ENCODE assay signal across 10 cellular contexts in the genomic region with DNA sequence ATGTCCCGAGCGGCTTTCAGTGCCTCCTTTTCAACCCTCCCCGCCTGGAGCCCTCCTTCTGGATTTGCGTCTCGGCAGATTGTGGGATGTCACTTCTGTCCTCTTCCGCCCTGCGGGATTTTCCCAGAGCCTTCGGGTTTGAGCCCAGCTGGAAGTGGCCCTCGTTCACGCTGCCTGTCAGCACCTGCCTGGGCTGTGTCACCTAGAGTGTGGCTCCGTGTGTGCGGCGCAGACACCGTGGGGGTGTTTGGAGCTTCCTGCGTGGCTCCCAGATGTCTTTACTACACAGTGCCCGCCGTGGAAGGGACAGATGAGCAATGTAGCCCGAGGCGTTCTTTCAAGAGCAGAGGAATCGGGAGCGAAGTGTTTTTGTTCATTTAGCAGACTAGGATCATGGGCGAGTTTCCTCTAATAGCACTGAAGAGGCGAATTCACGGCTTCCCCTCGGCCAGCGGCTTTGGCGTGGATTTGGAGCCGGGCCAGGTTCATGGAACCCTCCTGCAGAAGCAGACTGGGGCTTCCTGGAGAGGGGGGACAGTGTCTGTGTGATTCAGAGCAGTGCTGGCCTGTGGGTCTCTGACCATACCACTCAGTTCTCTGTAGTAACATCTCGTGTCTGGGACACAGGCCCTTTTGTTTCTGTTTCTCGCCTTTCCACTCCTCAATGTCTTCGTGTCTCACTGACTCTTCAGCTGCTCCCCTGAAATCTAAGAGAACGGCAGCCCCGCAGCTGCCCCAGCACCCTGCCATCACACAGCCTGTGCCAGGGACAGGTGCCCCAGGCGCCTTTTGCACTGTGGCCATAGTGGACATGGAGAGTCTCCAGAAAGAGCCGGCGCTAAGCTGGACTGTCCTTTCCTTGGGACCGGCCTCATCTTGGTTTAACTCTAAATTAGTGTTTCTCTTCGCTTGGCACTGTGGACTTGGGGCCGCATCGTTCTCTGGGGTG.
A peak's percentile ranks its signal among the peaks of the same experiment; 100 is the strongest.
DNase-seq lines count a peak whose midpoint lies in the region; ATAC-seq, FAIRE-seq and TF ChIP-seq lines count a peak whose summit lies in the region.
"Had no signal": no experiment of that assay in that cellular context is flagged by ENCODE, and none has a peak within 500 bp of the region (broad histone marks: within the 10 kb centered on the region; RNA-seq: fewer than 3 reads in every experiment).

No MANE protein-coding gene starts in this region.

- no peak for TF ChIP-seq RAD21 in IMR-90 (IDR thresholded peaks at IDR 0.05; ENCODE audit: low read length)

- WGBS in IMR-90 (ENCODE audit: extremely low coverage in 2 of 2, insufficient read length in 1 of 2), 2 experiments = 40% methylated on average over 25 of the region's 40 CpGs; no CpG with 5 or more reads in 1 of the 2 experiments
- 50% methylated on average over 40 of the region's 40 CpGs for WGBS in smooth muscle cell (ENCODE audit: low lambda C conversion rate)

- H3K27me3 Mint-ChIP-seq in astrocyte (ENCODE audit: low read depth, unreplicated experiment) = no peaks in the 10 kb centered on the region

- H2AFZ ChIP-seq in IMR-90 (replicated peaks; ENCODE audit: low read length, poor library complexity) (peak overlapping the region; percentile 62), astrocyte (ENCODE audit: low read depth, low read length) (no peak overlapping the region), smooth muscle cell (ENCODE audit: low read depth) (no peak overlapping the region)

- H3K4me1 Mint-ChIP-seq in astrocyte (ENCODE audit: low read depth, unreplicated experiment) = peaks cover 20% of the 10 kb centered on the region

- H3K4me2 ChIP-seq in IMR-90 (ENCODE audit: low read depth, low read length) = peak overlapping the region; percentile 1
- peak overlapping the region; percentile 76 for H3K4me2 ChIP-seq in astrocyte (ENCODE audit: low read length)
- H3K4me2 ChIP-seq in smooth muscle cell = peak overlapping the region; percentile 51

- peaks cover 5% of the 10 kb centered on the region for H3F3A ChIP-seq in smooth muscle cell (ENCODE audit: low read depth)

- H4K91ac ChIP-seq in IMR-90 (ENCODE audit: insufficient read depth, low read depth, low read length) = no peak overlapping the region

- no peak overlapping the region for H2BK120ac ChIP-seq in IMR-90 (ENCODE audit: low read depth, low read length)

- H3K79me2 ChIP-seq in astrocyte (ENCODE audit: insufficient read depth, low read length) (peaks cover 40% of the 10 kb centered on the region), smooth muscle cell (ENCODE audit: low read depth) (peaks cover 42% of the 10 kb centered on the region)

- H2BK5ac ChIP-seq in IMR-90 (ENCODE audit: low read depth, low read length, poor library complexity, severe bottlenecking) = no peak overlapping the region

- H3K79me1 ChIP-seq in IMR-90 (ENCODE audit: low read depth in 1 of 2, low read length in 2 of 2) = peaks cover 7 to 75% of the 10 kb centered on the region in 2 experiments; a peak in 3 of 4 replicates

- POLR2A ChIA-PET in IMR-90 (lab: Charles Lee; ENCODE audit: unreplicated experiment) = no interaction called here

- 0 out of 2 replicates have a peak overlapping the region, but pooled peaks have one; percentile 22 for H2AK5ac ChIP-seq in IMR-90 (ENCODE audit: low read depth, low read length)

- H3K4me3 Mint-ChIP-seq in astrocyte (ENCODE audit: unreplicated experiment) = no peak overlapping the region

- intact Hi-C loops in IMR-90 (cut with micrococcal nuclease) (loop anchor here (10.0 kb wide), 1 partner anchor 302 kb away; no protein-coding TSS in a partner anchor), colonic mucosa (cut with DNase I) (no loop called here)

- peak overlapping the region; percentile 48; the same call in 1 of the 2 replicates for H3K23ac ChIP-seq in IMR-90 (ENCODE audit: low read depth, low read length)

- H3K27me3 ChIP-seq in IMR-90 (ENCODE audit: control insufficient read depth, insufficient read depth, low read length) (no peaks in the 10 kb centered on the region), astrocyte (ENCODE audit: insufficient read depth, low read length) (no peaks in the 10 kb centered on the region), right atrium auricular region (no peaks in the 10 kb centered on the region), smooth muscle cell (ENCODE audit: low read depth) (no peaks in the 10 kb centered on the region), colonic mucosa (no peaks in the 10 kb centered on the region)

- peak; percentile 17 for FAIRE-seq in astrocyte (lab: Jason Lieb, UNC)
- FAIRE-seq: GM18507, islet of Langerhans had no signal

- dilution Hi-C loops in IMR-90 (cut with HindIII; ENCODE audit: low sequenced_read_pairs, unreplicated experiment) = no loop called here

- BruUV-seq in IMR-90 (replicated peaks; lab: Mats Ljungman, UMichigan) = no TSS peak

- TF ChIP-seq POLR2A in IMR-90 (IDR thresholded peaks at IDR 0.05; ENCODE audit: low read depth, low read length) = no peak

- H3K4me3 ChIP-seq in IMR-90 (ENCODE audit: insufficient read depth, low read depth, low read length) (no peak overlapping the region), astrocyte (ENCODE audit: insufficient read depth, low read depth, low read length) (peak overlapping the region; percentile 42), right atrium auricular region (peak overlapping the region in 1 of 2 donors; percentile 0), smooth muscle cell (no peak overlapping the region), colonic mucosa (no peak overlapping the region)

- H3K27ac Mint-ChIP-seq in astrocyte (ENCODE audit: unreplicated experiment) = peak overlapping the region; percentile 62

- ATAC-seq in IMR-90 (ENCODE audit: low read depth) (peak; percentile 59), GM19452 (IDR thresholded peaks at IDR 0.05; ENCODE audit: unreplicated experiment) (no peak)

- H3K9me1 ChIP-seq in IMR-90 (ENCODE audit: insufficient read depth, low read length) = no peaks in the 10 kb centered on the region

- H3K9me3 ChIP-seq in IMR-90 (ENCODE audit: control insufficient read depth, insufficient read depth, low read length) (no peaks in the 10 kb centered on the region), astrocyte (ENCODE audit: insufficient read depth, low read depth, low read length) (no peaks in the 10 kb centered on the region), right atrium auricular region (no peaks in the 10 kb centered on the region), smooth muscle cell (replicated peaks; ENCODE audit: low read depth) (no peaks in the 10 kb centered on the region), colonic mucosa (no peaks in the 10 kb centered on the region)

- DNase-seq in IMR-90 (peak; percentile 72), astrocyte (ENCODE audit: low read depth) (peak; percentile 78), right atrium auricular region (ENCODE audit: low spot score) (no peak), smooth muscle cell (lab: John Stamatoyannopoulos, UW; ENCODE audit: unreplicated experiment) (peak; percentile 23), colonic mucosa (no peak), kidney tubule cell (ENCODE audit: low spot score) (no peak)
- no peak for DNase-seq in activated CD4-positive, alpha-beta T cell treated with anti-CD3 and anti-CD28 coated beads for 1 hour

- H2AK9ac ChIP-seq in IMR-90 (replicated peaks; ENCODE audit: low read depth, low read length, poor library complexity) = peak overlapping the region; percentile 1

- no peak overlapping the region for H4K5ac ChIP-seq in IMR-90 (ENCODE audit: low read depth, low read length)

- in situ Hi-C loops in IMR-90 (cut with MboI; ENCODE audit: low sequenced_read_pairs) = no loop called here

- no peak overlapping the region for H2BK15ac ChIP-seq in IMR-90 (ENCODE audit: low read depth, low read length)

- H3K4me1 ChIP-seq in IMR-90 (ENCODE audit: control insufficient read depth, insufficient read depth, low read length) (peaks cover 11% of the 10 kb centered on the region; the same call in 1 of the 2 replicates), astrocyte (ENCODE audit: insufficient read depth, low read length) (peaks cover 46% of the 10 kb centered on the region), right atrium auricular region (peaks cover 0 to 52% of the 10 kb centered on the region in 2 donors), smooth muscle cell (ENCODE audit: low read depth) (peaks cover 3% of the 10 kb centered on the region), colonic mucosa (no peaks in the 10 kb centered on the region)

- H3K9ac ChIP-seq in IMR-90 (ENCODE audit: low read depth, low read length) = no peak overlapping the region
- peak overlapping the region; percentile 62 for H3K9ac ChIP-seq in astrocyte (ENCODE audit: low read length)
- no peak overlapping the region for H3K9ac ChIP-seq in smooth muscle cell (ENCODE audit: low read depth)
- no peak overlapping the region for H3K9ac ChIP-seq in colonic mucosa (ENCODE audit: low read depth in 2 of 2, low read length in 2 of 2)

- H3K9me3 Mint-ChIP-seq in astrocyte (ENCODE audit: unreplicated experiment) = no peaks in the 10 kb centered on the region

- no peak overlapping the region for H3K14ac ChIP-seq in IMR-90 (replicated peaks; ENCODE audit: low read depth, low read length)

- H3K18ac ChIP-seq in IMR-90 (ENCODE audit: low read depth, low read length) = no peak overlapping the region

- peaks cover 54% of the 10 kb centered on the region for H3K36me3 ChIP-seq in IMR-90 (ENCODE audit: control insufficient read depth, insufficient read depth, low read length)
- peaks cover 4% of the 10 kb centered on the region for H3K36me3 ChIP-seq in astrocyte (ENCODE audit: insufficient read depth, low read length)
- H3K36me3 ChIP-seq in right atrium auricular region = peaks cover 47% of the 10 kb centered on the region
- H3K36me3 ChIP-seq in smooth muscle cell (ENCODE audit: low read depth) = no peaks in the 10 kb centered on the region
- H3K36me3 ChIP-seq in colonic mucosa = peaks cover 7% of the 10 kb centered on the region

- no peak overlapping the region for H3K56ac ChIP-seq in IMR-90 (ENCODE audit: extremely low read depth, insufficient read depth, low read length)

- peaks cover 18% of the 10 kb centered on the region for H3K36me3 Mint-ChIP-seq in astrocyte (ENCODE audit: low read depth, unreplicated experiment)

- no peak for TF ChIP-seq CTCF in IMR-90 (conservative IDR thresholded peaks at IDR 0.05; ENCODE audit: low read depth, low read length)
- TF ChIP-seq CTCF in astrocyte (IDR thresholded peaks at IDR 0.05; ENCODE audit: insufficient read depth, low read depth, low read length) = no peak
- no peak for TF ChIP-seq CTCF in right atrium auricular region (IDR thresholded peaks at IDR 0.05)
- TF ChIP-seq CTCF in smooth muscle cell (IDR thresholded peaks at IDR 0.05; ENCODE audit: borderline replicate concordance, insufficient read depth, poor library complexity, severe bottlenecking) = no peak
- TF ChIP-seq CTCF in colonic mucosa (IDR thresholded peaks at IDR 0.05) = no peak

- H3K27ac ChIP-seq in IMR-90 (ENCODE audit: insufficient read depth, low read length) (no peak overlapping the region), astrocyte (ENCODE audit: low read depth, low read length) (peak overlapping the region; percentile 59), right atrium auricular region (peak overlapping the region; percentile 74 to 75), smooth muscle cell (ENCODE audit: low read depth) (peak overlapping the region; percentile 74), colonic mucosa (no peak overlapping the region)

- H2BK20ac ChIP-seq in IMR-90 (ENCODE audit: low read depth, low read length) = no peak overlapping the region

- H4K8ac ChIP-seq in IMR-90 (ENCODE audit: low read depth in 2 of 2, low read length in 2 of 2) = no peak overlapping the region; a peak in 1 of 4 replicates

- CTCF ChIA-PET in IMR-90 (lab: Yijun Ruan, JAX) = interaction anchor here (0.6 to 1.6 kb wide), 2 partner anchors 12 to 288 kb away, joined by 4 read pairs; no protein-coding TSS in a partner anchor

- H3K4ac ChIP-seq in IMR-90 (ENCODE audit: low read depth, low read length) = no peak overlapping the region

- H4K20me1 ChIP-seq in IMR-90 (ENCODE audit: insufficient read depth, low read length) (peaks cover 64% of the 10 kb centered on the region), astrocyte (ENCODE audit: insufficient read depth, low read length) (peaks cover 81% of the 10 kb centered on the region), smooth muscle cell (ENCODE audit: low read depth) (peaks cover 100% of the 10 kb centered on the region)

Comparison
In these comparisons a context has a peak if more than half of its experiments do, and no peak if none do; other contexts are left out.
1. DNase-seq: peak in IMR-90 (single experiment), astrocyte (single experiment) and smooth muscle cell (single experiment); none in right atrium auricular region (single experiment), colonic mucosa (single experiment), kidney tubule cell (single experiment) and activated CD4-positive, alpha-beta T cell treated with anti-CD3 and anti-CD28 coated beads for 1 hour (single experiment).
2. H3K27ac ChIP-seq: peak in astrocyte (single experiment), right atrium auricular region (2 of 2) and smooth muscle cell (single experiment); none in IMR-90 (single experiment) and colonic mucosa (single experiment).
3. H3K4me2 ChIP-seq: peak in every context shown above with its lines; median percentile 76 in astrocyte; 51 in smooth muscle cell; 1 in IMR-90.